ENCODE assay signal across 14 cellular contexts in genomic region chr14:34368115-34368970, GRCh38.
DNase-seq lines count a peak whose midpoint lies in the region; ATAC-seq and TF ChIP-seq lines count a peak whose summit lies in the region.
"Had no signal": no experiment of that assay in that cellular context is flagged by ENCODE, and none has a peak within 500 bp of the region (broad histone marks: within the 10 kb centered on the region; RNA-seq: fewer than 3 reads in every experiment).

No MANE protein-coding gene starts in this region.

- H3K27ac ChIP-seq in body of pancreas (peak overlapping the region in 2 of 4 donors; percentile 7 to 48), liver (ENCODE audit: low read depth in 1 of 2, low read length in 2 of 2) (peak overlapping the region; percentile 12 to 43), ovary (no peak overlapping the region)

- TF ChIP-seq RAD21 in liver (IDR thresholded peaks at IDR 0.05): no peak

- H3K4me1 Mint-ChIP-seq in progenitor cell of endocrine pancreas (ENCODE audit: low read depth): peaks cover 7% of the 10 kb centered on the region
- H3K4me1 Mint-ChIP-seq in activated T-helper 1 cell treated with anti-CD3 and anti-CD28 coated beads, Interleukin-12 subunit alpha, Interleukin-12 subunit beta, Interleukin-2, Interleukin-4 antibody, amounts not matched to agents 30 ng/mL and 10 ng/mL and 1 ng/mL, durations not matched to agents 14 hours and 24 hours and 36 hours (ENCODE audit: low read depth): no peaks in the 10 kb centered on the region
- H3K4me1 Mint-ChIP-seq: activated CD4-positive, alpha-beta T cell treated with anti-CD3 and anti-CD28 coated beads, Interleukin-2, amount 10 ng/mL, durations not matched to agents 7 days and 5 days had no signal

- intact Hi-C loops in body of pancreas (cut with DNase I) (loop anchor here (10.0 kb wide), 2 partner anchors 86 to 126 kb away; no protein-coding TSS in a partner anchor), ovary (cut with DNase I) (no loop called here)
- intact Hi-C loops in activated T-helper 1 cell treated with anti-CD3 and anti-CD28 coated beads, Interleukin-12 subunit alpha, Interleukin-12 subunit beta, Interleukin-2, Interleukin-4 antibody, amounts not matched to agents 30 ng/mL and 10 ng/mL and 1 ng/mL, durations not matched to agents 14 hours and 24 hours and 36 hours (cut with micrococcal nuclease): no loop called here

- no peaks in the 10 kb centered on the region for H3K36me3 Mint-ChIP-seq in progenitor cell of endocrine pancreas (ENCODE audit: insufficient read depth)
- H3K36me3 Mint-ChIP-seq in activated T-helper 1 cell treated with anti-CD3 and anti-CD28 coated beads, Interleukin-12 subunit alpha, Interleukin-12 subunit beta, Interleukin-2, Interleukin-4 antibody, amounts not matched to agents 30 ng/mL and 10 ng/mL and 1 ng/mL, durations not matched to agents 14 hours and 24 hours and 36 hours (ENCODE audit: low read depth): no peaks in the 10 kb centered on the region
- H3K36me3 Mint-ChIP-seq: activated naive CD4-positive, alpha-beta T cell treated with anti-CD3 and anti-CD28 coated beads, Interleukin-2, amount 50 U/mL, for 72 hours; CD8-positive, alpha-beta T cell had no signal

- H3K36me3 ChIP-seq in body of pancreas (replicated peaks in 1 of 2; ENCODE audit: insufficient read depth in 1 of 2, low read depth in 2 of 2): no peaks in the 10 kb centered on the region
- no peaks in the 10 kb centered on the region for H3K36me3 ChIP-seq in liver (ENCODE audit: control insufficient read depth in 4 of 4, insufficient read depth in 3 of 4, low read depth in 1 of 4, low read length in 3 of 4)
- no peaks in the 10 kb centered on the region for H3K36me3 ChIP-seq in ovary

- H3K9ac ChIP-seq in liver (ENCODE audit: low read depth in 1 of 2, low read length in 2 of 2): no peak overlapping the region

- no peak overlapping the region for H3K27ac Mint-ChIP-seq in progenitor cell of endocrine pancreas
- no peak overlapping the region for H3K27ac Mint-ChIP-seq in activated T-helper 1 cell treated with anti-CD3 and anti-CD28 coated beads, Interleukin-12 subunit alpha, Interleukin-12 subunit beta, Interleukin-2, Interleukin-4 antibody, amounts not matched to agents 30 ng/mL and 10 ng/mL and 1 ng/mL, durations not matched to agents 14 hours and 24 hours and 36 hours
- H3K27ac Mint-ChIP-seq: activated CD4-positive, alpha-beta T cell treated with anti-CD3 and anti-CD28 coated beads, Interleukin-2, amount 10 ng/mL, durations not matched to agents 7 days and 5 days; activated naive CD4-positive, alpha-beta T cell treated with anti-CD3 and anti-CD28 coated beads, Interleukin-2, amount 50 U/mL, for 72 hours; CD8-positive, alpha-beta T cell had no signal

- DNase-seq in AG20443 (ENCODE audit: low spot score) (peak; percentile 67), NCI-H146 (lab: John Stamatoyannopoulos, UW) (peak; percentile 13), body of pancreas (peak in 1 of 4 donors; percentile 26), progenitor cell of endocrine pancreas (ENCODE audit: low spot score, unreplicated experiment) (no peak), ovary (no peak)
- DNase-seq in activated T-helper 1 cell treated with anti-CD3 and anti-CD28 coated beads, Interleukin-12 subunit alpha, Interleukin-12 subunit beta, Interleukin-2, Interleukin-4 antibody, amounts not matched to agents 30 ng/mL and 10 ng/mL and 1 ng/mL, durations not matched to agents 14 hours and 24 hours and 36 hours (ENCODE audit: low spot score): no peak
- DNase-seq: activated CD4-positive, alpha-beta T cell treated with anti-CD3 and anti-CD28 coated beads, Interleukin-2, amount 10 ng/mL, durations not matched to agents 7 days and 5 days; CD8-positive, alpha-beta T cell; kidney glomerular epithelial cell; MM.1S; retina had no signal

- TF ChIP-seq CTCF in body of pancreas (IDR thresholded peaks at IDR 0.05) (no peak), liver (IDR thresholded peaks at IDR 0.05; ENCODE audit: low read depth, low read length, missing input control) (no peak), progenitor cell of endocrine pancreas (IDR thresholded peaks at IDR 0.05; ENCODE audit: unreplicated experiment) (no peak), ovary (IDR thresholded peaks at IDR 0.05) (no peak)

- H3K4me1 ChIP-seq in body of pancreas (peaks cover 23% of the 10 kb centered on the region), liver (ENCODE audit: control insufficient read depth in 4 of 4, insufficient read depth in 4 of 4, low read length in 3 of 4) (peaks cover 0 to 17% (median 2%) of the 10 kb centered on the region in 4 donors), ovary (ENCODE audit: insufficient read depth) (no peaks in the 10 kb centered on the region)

- H3K9me3 Mint-ChIP-seq in progenitor cell of endocrine pancreas (ENCODE audit: low read depth): no peaks in the 10 kb centered on the region
- H3K9me3 Mint-ChIP-seq in activated T-helper 1 cell treated with anti-CD3 and anti-CD28 coated beads, Interleukin-12 subunit alpha, Interleukin-12 subunit beta, Interleukin-2, Interleukin-4 antibody, amounts not matched to agents 30 ng/mL and 10 ng/mL and 1 ng/mL, durations not matched to agents 14 hours and 24 hours and 36 hours: no peaks in the 10 kb centered on the region
- H3K9me3 Mint-ChIP-seq: activated CD4-positive, alpha-beta T cell treated with anti-CD3 and anti-CD28 coated beads, Interleukin-2, amount 10 ng/mL, durations not matched to agents 7 days and 5 days; activated naive CD4-positive, alpha-beta T cell treated with anti-CD3 and anti-CD28 coated beads, Interleukin-2, amount 50 U/mL, for 72 hours; CD8-positive, alpha-beta T cell had no signal

- H3K27me3 ChIP-seq in body of pancreas (no peaks in the 10 kb centered on the region), liver (ENCODE audit: control insufficient read depth in 4 of 4, insufficient read depth in 4 of 4, low read length in 3 of 4) (no peaks in the 10 kb centered on the region), ovary (no peaks in the 10 kb centered on the region)

- H3K4me3 ChIP-seq in body of pancreas (no peak overlapping the region), liver (ENCODE audit: low read depth in 1 of 3, low read length in 3 of 3) (no peak overlapping the region), ovary (no peak overlapping the region)

- no peaks in the 10 kb centered on the region for H3K9me3 ChIP-seq in body of pancreas
- no peaks in the 10 kb centered on the region for H3K9me3 ChIP-seq in liver (ENCODE audit: control insufficient read depth in 4 of 4, low read length in 3 of 4)
- no peaks in the 10 kb centered on the region for H3K9me3 ChIP-seq in ovary

- no peak overlapping the region for H3K4me3 Mint-ChIP-seq in progenitor cell of endocrine pancreas (ENCODE audit: low read depth)
- no peak overlapping the region for H3K4me3 Mint-ChIP-seq in activated T-helper 1 cell treated with anti-CD3 and anti-CD28 coated beads, Interleukin-12 subunit alpha, Interleukin-12 subunit beta, Interleukin-2, Interleukin-4 antibody, amounts not matched to agents 30 ng/mL and 10 ng/mL and 1 ng/mL, durations not matched to agents 14 hours and 24 hours and 36 hours
- H3K4me3 Mint-ChIP-seq: activated CD4-positive, alpha-beta T cell treated with anti-CD3 and anti-CD28 coated beads, Interleukin-2, amount 10 ng/mL, durations not matched to agents 7 days and 5 days; CD8-positive, alpha-beta T cell had no signal

- TF ChIP-seq EP300 in ovary (IDR thresholded peaks at IDR 0.05): no peak

- ATAC-seq in body of pancreas: peak; percentile 51
- ATAC-seq in HG02884 (IDR thresholded peaks at IDR 0.05; ENCODE audit: unreplicated experiment): no peak
- ATAC-seq: activated naive CD4-positive, alpha-beta T cell treated with anti-CD3 and anti-CD28 coated beads, Interleukin-2, amount 50 U/mL, for 72 hours; CD8-positive, alpha-beta T cell had no signal

- H3K27me3 Mint-ChIP-seq in progenitor cell of endocrine pancreas: peaks cover 3% of the 10 kb centered on the region
- H3K27me3 Mint-ChIP-seq in activated T-helper 1 cell treated with anti-CD3 and anti-CD28 coated beads, Interleukin-12 subunit alpha, Interleukin-12 subunit beta, Interleukin-2, Interleukin-4 antibody, amounts not matched to agents 30 ng/mL and 10 ng/mL and 1 ng/mL, durations not matched to agents 14 hours and 24 hours and 36 hours (ENCODE audit: insufficient read depth): peaks cover 2% of the 10 kb centered on the region

- TF ChIP-seq POLR2A in body of pancreas (IDR thresholded peaks at IDR 0.05) (no peak), ovary (IDR thresholded peaks at IDR 0.05) (no peak)

- WGBS in body of pancreas, 2 donors: 47 to 48% methylated on average over 8 of the region's 8 CpGs
- WGBS in liver: 44% methylated on average over 8 of the region's 8 CpGs
- 49 to 65% (median 52%) methylated on average over 8 of the region's 8 CpGs for WGBS in ovary, 3 donors

TF ChIP-seq in liver, 16 proteins besides CTCF, POLR2A, EP300 and RAD21:
- no peak for TF ChIP-seq HNF4G (IDR thresholded peaks at IDR 0.05)
- TF ChIP-seq YY1 (IDR thresholded peaks at IDR 0.05): no peak
- no peak for TF ChIP-seq NR2F2 (IDR thresholded peaks at IDR 0.05)
- TF ChIP-seq RXRA (IDR thresholded peaks at IDR 0.05): peak in 1 of 2 donors; percentile 44
- no peak for TF ChIP-seq TAF1 (conservative IDR thresholded peaks at IDR 0.05)
- peak; percentile 36 to 56 for TF ChIP-seq HNF4A (conservative IDR thresholded peaks at IDR 0.05)
- no peak for TF ChIP-seq ATF3 (IDR thresholded peaks at IDR 0.05)
- no peak for TF ChIP-seq SP1 (IDR thresholded peaks at IDR 0.05)
- no peak for TF ChIP-seq MAX (IDR thresholded peaks at IDR 0.05)
- no peak for TF ChIP-seq EGR1 (IDR thresholded peaks at IDR 0.05; ENCODE audit: low read depth in 2 of 2)
- no peak for TF ChIP-seq JUND (IDR thresholded peaks at IDR 0.05)
- no peak for TF ChIP-seq FOXA1 (IDR thresholded peaks at IDR 0.05)
TF ChIP-seq in liver: peak in this region for 2.

Comparison
In these comparisons a context has a peak if more than half of its experiments do, and no peak if none do; other contexts are left out.
1. DNase-seq: peak in AG20443 (single experiment) and NCI-H146 (single experiment); none in progenitor cell of endocrine pancreas (single experiment), ovary (0 of 5) and activated T-helper 1 cell treated with anti-CD3 and anti-CD28 coated beads, Interleukin-12 subunit alpha, Interleukin-12 subunit beta, Interleukin-2, Interleukin-4 antibody, amounts not matched to agents 30 ng/mL and 10 ng/mL and 1 ng/mL, durations not matched to agents 14 hours and 24 hours and 36 hours (single experiment).
2. H3K27ac ChIP-seq: peak in liver (2 of 2); none in ovary (0 of 2).